ENCODE assay signal across 8 cellular contexts in genomic region chr6:138499303-138499991, GRCh38. TPM values are rescaled to one million over a fixed set of nuclear protein-coding genes. Genes with fewer than 3 reads are reported as not detected.
A peak's percentile ranks its signal among the peaks of the same experiment; 100 is the strongest.
DNase-seq lines count a peak whose midpoint lies in the region; ATAC-seq and TF ChIP-seq lines count a peak whose summit lies in the region.

Gene NHSL1 (minus strand): TSS chr6:138499494. CDS start chr6:138499290, 204 bp downstream.

- peaks cover 32% of the 10 kb centered on the region for H3K36me3 Mint-ChIP-seq in Calu3 (ENCODE audit: insufficient read depth, unreplicated experiment)
- no peaks in the 10 kb centered on the region for H3K36me3 Mint-ChIP-seq in HFFc6 (ENCODE audit: low read depth)

- peak; percentile 89 for ATAC-seq in GM21360 (IDR thresholded peaks at IDR 0.05; ENCODE audit: unreplicated experiment)
- ATAC-seq in HG03565 (IDR thresholded peaks at IDR 0.05; ENCODE audit: unreplicated experiment), result peak; percentile 93
- peak; percentile 68 for ATAC-seq in left colon

- no TSS peak for BruUV-seq in Calu3 (replicated peaks; lab: Mats Ljungman, UMichigan)

- peak within 1 kb of the TSS; percentile 73 for H3K4me3 Mint-ChIP-seq in Calu3 (ENCODE audit: low read depth, unreplicated experiment)
- no peak within 1 kb of the TSS for H3K4me3 Mint-ChIP-seq in HFFc6

- H3K27ac Mint-ChIP-seq in Calu3 (ENCODE audit: unreplicated experiment) (peak within 1 kb of the TSS; percentile 32), HFFc6 (no peak within 1 kb of the TSS)

- H3K9me3 Mint-ChIP-seq in Calu3 (ENCODE audit: low read depth, unreplicated experiment), result no peaks in the 10 kb centered on the region
- no peaks in the 10 kb centered on the region for H3K9me3 Mint-ChIP-seq in HFFc6

- CTCF ChIA-PET in Calu3 (lab: Charles Lee), result interaction anchor here (1.1 to 1.4 kb wide), 2 partner anchors 8 to 10 kb away, joined by 4 to 5 read pairs; no protein-coding TSS in a partner anchor

- TF ChIP-seq CTCF in Calu3 (IDR thresholded peaks at IDR 0.05; ENCODE audit: unreplicated experiment), result no peak
- TF ChIP-seq CTCF in astrocyte of the spinal cord (IDR thresholded peaks at IDR 0.05; ENCODE audit: low read depth, low read length), result no peak
- TF ChIP-seq CTCF in HFFc6 (IDR thresholded peaks at IDR 0.05), result no peak

- DNase-seq in Calu3 (peak; percentile 28), astrocyte of the spinal cord (ENCODE audit: low read depth, low spot score) (peak; percentile 82), left colon (peak in 1 of 2 donors; percentile 34), ureter (ENCODE audit: low spot score) (no peak), HFFc6 (no peak)
- no peak for DNase-seq in stimulated activated CD4-positive, alpha-beta T cell treated with anti-CD3 and anti-CD28 coated beads, Interleukin-4, amount 100 ng/mL, for 4 hours

- H3K27me3 Mint-ChIP-seq in Calu3 (ENCODE audit: unreplicated experiment) (no peaks in the 10 kb centered on the region), HFFc6 (ENCODE audit: insufficient read depth) (no peaks in the 10 kb centered on the region; the same call in 1 of the 2 replicates)

- peak within 1 kb of the TSS; percentile 35 for H3K4me3 ChIP-seq in astrocyte of the spinal cord (ENCODE audit: low read depth, low read length)

- peaks cover 38% of the 10 kb centered on the region for H3K4me1 Mint-ChIP-seq in Calu3 (ENCODE audit: low read depth, unreplicated experiment)
- H3K4me1 Mint-ChIP-seq in HFFc6 (ENCODE audit: low read depth), result peaks cover 1% of the 10 kb centered on the region

- in situ Hi-C loops in astrocyte of the spinal cord (cut with HindIII; ENCODE audit: low sequenced_read_pairs), result no loop called here

- intact Hi-C loops in Calu3 (cut with micrococcal nuclease; ENCODE audit: unreplicated experiment) (no loop called here), left colon (cut with DNase I, micrococcal nuclease) (no loop called here)

RNA-seq across cellular contexts. Expression of gene NHSL1, which starts in this region (rescaled TPM):
- total RNA-seq in Calu3 (2022), result 26.6 and 26.8 TPM in 2 replicates
- total RNA-seq in left colon, result 100 to 1,000 TPM; 112 to 125 TPM
- total RNA-seq in ureter, result 25.1 TPM
- total RNA-seq in HFFc6 (2021; fragmentation: NEBNext Ultra II Directional; extraction: Animal tissue kit (Norgen Biotek cat#: 25700)), result 10 to 100 TPM in 3 of 6 experiments, 1 to 10 TPM in 3; 4.4 to 12.3 (median 10.1) TPM

Comparison
In these comparisons a context has a peak if more than half of its experiments do, and no peak if none do; other contexts are left out.
1. DNase-seq: peak in Calu3 (single experiment) and astrocyte of the spinal cord (single experiment); none in ureter (single experiment), stimulated activated CD4-positive, alpha-beta T cell treated with anti-CD3 and anti-CD28 coated beads, Interleukin-4, amount 100 ng/mL, for 4 hours (0 of 2) and HFFc6 (single experiment).
2. Peak in every context shown above with its lines, with median percentiles within 50 percentile points of each other: ATAC-seq.